In genomic region chr14:85222344-85222743, GRCh38 we compare ENCODE assay signal across 26 cellular contexts.
DNase-seq lines count a peak whose midpoint lies in the region; ATAC-seq, FAIRE-seq and TF ChIP-seq lines count a peak whose summit lies in the region.
"Had no signal": no experiment of that assay in that cellular context is flagged by ENCODE, and none has a peak within 500 bp of the region (broad histone marks: within the 10 kb centered on the region; RNA-seq: fewer than 3 reads in every experiment).

No MANE protein-coding gene starts in this region.

- no peak for TF ChIP-seq EP300 in H1 (IDR thresholded peaks at IDR 0.05; ENCODE audit: borderline replicate concordance in 1 of 2, low read depth in 2 of 2, low read length in 2 of 2)

- no peak overlapping the region for H3K56ac ChIP-seq in H1 (replicated peaks; ENCODE audit: insufficient read length, low read depth, low read length)

- no peak overlapping the region for H2BK120ac ChIP-seq in H1 (replicated peaks; ENCODE audit: low read depth, low read length)

- no peaks in the 10 kb centered on the region for H3K79me1 ChIP-seq in H1 (ENCODE audit: low read depth, low read length)

- H3K14ac ChIP-seq in H1 (ENCODE audit: insufficient read length): no peak overlapping the region

- H4K20me1 ChIP-seq in GM23338 (replicated peaks; ENCODE audit: insufficient read depth) (no peaks in the 10 kb centered on the region), H1 (replicated peaks in 1 of 2; ENCODE audit: control insufficient read depth in 1 of 2, insufficient read depth in 2 of 2, low read length in 2 of 2) (no peaks in the 10 kb centered on the region)
- H4K20me1 ChIP-seq: BLaER1 treated with 17β-estradiol and CSF1 and Interleukin-3, amounts not matched to agents 10 nM and 100 nM had no signal

- H4K5ac ChIP-seq in H1 (ENCODE audit: insufficient read length, low read depth, low read length): no peak overlapping the region

- H3K36me3 Mint-ChIP-seq in GM23338 (ENCODE audit: low read depth) (no peaks in the 10 kb centered on the region; the same call in 2 of the 3 replicates), CD14-positive monocyte (no peaks in the 10 kb centered on the region), type B pancreatic cell (no peaks in the 10 kb centered on the region)
- H3K36me3 Mint-ChIP-seq: CD4-positive, alpha-beta memory T cell; CD4-positive, CD25-positive, alpha-beta regulatory T cell; CD8-positive, alpha-beta memory T cell had no signal

- H3K9me3 ChIP-seq in HUES48 (ENCODE audit: control insufficient read depth, insufficient read depth, low read length) (no peaks in the 10 kb centered on the region), H1 (ENCODE audit: insufficient read depth in 2 of 2, low read depth in 1 of 2, low read length in 1 of 2) (no peaks in the 10 kb centered on the region), colonic mucosa (no peaks in the 10 kb centered on the region)
- H3K9me3 ChIP-seq: A549; BLaER1 treated with 17β-estradiol and CSF1 and Interleukin-3, amounts not matched to agents 10 nM and 100 nM had no signal

- TF ChIP-seq CTCF in GM23338 (conservative IDR thresholded peaks at IDR 0.05; ENCODE audit: low read depth in 2 of 2) (no peak), H1 (IDR thresholded peaks at IDR 0.05; ENCODE audit: control extremely low read depth in 1 of 3, insufficient read depth in 1 of 3, low read depth in 1 of 3, low read length in 3 of 3) (no peak), CD14-positive monocyte (IDR thresholded peaks at IDR 0.05) (no peak), type B pancreatic cell (conservative IDR thresholded peaks at IDR 0.05) (no peak), colonic mucosa (IDR thresholded peaks at IDR 0.05) (no peak)

- 11% methylated on average over 1 of the region's 1 CpG; no CpG with 5 or more reads in 1 of the 2 experiments for WGBS in H1 (ENCODE audit: extremely low coverage in 1 of 2, insufficient coverage in 1 of 2, insufficient read length in 1 of 2, insufficient replicate concordance in 2 of 2, low coverage in 1 of 2, low lambda C conversion rate in 2 of 2, missing lambda C conversion rate in 1 of 2), 2 experiments

- H2BK15ac ChIP-seq in H1 (ENCODE audit: low read length): no peak overlapping the region

- H3K27me3 Mint-ChIP-seq in GM23338 (ENCODE audit: insufficient read depth, low read depth, poor library complexity) (peaks cover 3% of the 10 kb centered on the region), CD14-positive monocyte (ENCODE audit: low read depth in 3 of 3) (peaks cover 0 to 2% (median 0%) of the 10 kb centered on the region in 3 donors), type B pancreatic cell (no peaks in the 10 kb centered on the region)
- H3K27me3 Mint-ChIP-seq: B cell; CD4-positive, alpha-beta memory T cell; CD4-positive, CD25-positive, alpha-beta regulatory T cell; CD8-positive, alpha-beta memory T cell had no signal

- H3K23ac ChIP-seq in H1 (ENCODE audit: insufficient read length): no peak overlapping the region

- 0 out of 2 replicates have a peak, but pooled peaks cover 6% of the 10 kb centered on the region for H3K9me2 ChIP-seq in GM23338 (ENCODE audit: insufficient read depth)

- FAIRE-seq in H1 (lab: Jason Lieb, UNC): no peak
- FAIRE-seq: A549, GM12878, GM12892, GM18507 had no signal

- CTCF ChIA-PET in H1 (lab: Charles Lee; ENCODE audit: partially characterized antibody): interaction anchor here (1.6 kb wide), 1 partner anchor 27 kb away, joined by 4 read pairs; no protein-coding TSS in a partner anchor

- H3K27me3 ChIP-seq in GM23338 (ENCODE audit: insufficient read depth) (no peaks in the 10 kb centered on the region), HUES48 (ENCODE audit: control insufficient read depth, insufficient read depth, low read length) (no peaks in the 10 kb centered on the region), H1 (replicated peaks in 1 of 4; ENCODE audit: control insufficient read depth in 3 of 4, extremely low read depth in 1 of 4, insufficient read depth in 3 of 4, low read length in 3 of 4) (no peaks in the 10 kb centered on the region; a peak in 1 of 7 replicates), colonic mucosa (no peaks in the 10 kb centered on the region)
- H3K27me3 ChIP-seq: BLaER1 treated with 17β-estradiol and CSF1 and Interleukin-3, amounts not matched to agents 10 nM and 100 nM had no signal

- intact Hi-C loops in CD14-positive monocyte (cut with micrococcal nuclease): no loop called here
- intact Hi-C loops in colonic mucosa (cut with DNase I): no loop called here

- H3K9ac ChIP-seq in HUES48 (ENCODE audit: low read depth, low read length): no peak overlapping the region
- H3K9ac ChIP-seq in H1 (replicated peaks in 1 of 4; ENCODE audit: extremely low read depth in 1 of 4, low read depth in 3 of 4, low read length in 3 of 4): no peak overlapping the region
- H3K9ac ChIP-seq in colonic mucosa (ENCODE audit: low read depth in 2 of 2, low read length in 2 of 2): no peak overlapping the region
- H3K9ac ChIP-seq: BLaER1 treated with 17β-estradiol and CSF1 and Interleukin-3, amounts not matched to agents 10 nM and 100 nM had no signal

- no peak overlapping the region for H2BK12ac ChIP-seq in H1 (ENCODE audit: low read depth, low read length)

- no peak for TF ChIP-seq RAD21 in H1 (IDR thresholded peaks at IDR 0.05 in 1 of 2, conservative IDR thresholded peaks at IDR 0.05 in 1 of 2; ENCODE audit: low read depth in 2 of 2, low read length in 2 of 2)

- DNase-seq in GM23338 (ENCODE audit: low spot score) (no peak), NCI-H69 (lab: John Stamatoyannopoulos, UW) (peak; percentile 38), H1 (ENCODE audit: low read depth in 1 of 2, low spot score in 2 of 2) (no peak), CD14-positive monocyte (ENCODE audit: low spot score) (no peak), type B pancreatic cell (ENCODE audit: extremely low spot score, unreplicated experiment) (no peak), colonic mucosa (no peak), NCI-H524 treated with DMSO at 0.1 percent for 48 hours (lab: John Stamatoyannopoulos, UW) (no peak)
- DNase-seq: AML-193; CD4-positive, alpha-beta memory T cell; CD4-positive, CD25-positive, alpha-beta regulatory T cell; CD8-positive, alpha-beta memory T cell; COR-L47; DMS 273 treated with DMSO at 0.1 percent for 48 hours; DMS79; DND-41; EL; GDM1 had no signal

- ATAC-seq in GM23338: peak; percentile 75
- ATAC-seq: A549, GM12878 had no signal

- no peaks in the 10 kb centered on the region for H3F3A ChIP-seq in GM23338 (replicated peaks; ENCODE audit: low read depth)

- H3K79me2 ChIP-seq in GM23338 (replicated peaks; ENCODE audit: insufficient read depth) (no peaks in the 10 kb centered on the region), H1 (ENCODE audit: control insufficient read depth in 1 of 2, insufficient read depth in 2 of 2, low read length in 2 of 2) (no peaks in the 10 kb centered on the region)

- no peak overlapping the region for H3K27ac Mint-ChIP-seq in GM23338
- no peak overlapping the region for H3K27ac Mint-ChIP-seq in CD14-positive monocyte
- no peak overlapping the region for H3K27ac Mint-ChIP-seq in type B pancreatic cell
- H3K27ac Mint-ChIP-seq: B cell; CD4-positive, alpha-beta memory T cell; CD4-positive, CD25-positive, alpha-beta regulatory T cell; CD8-positive, alpha-beta memory T cell had no signal

- H3K27ac ChIP-seq in GM23338 (ENCODE audit: low read depth): no peak overlapping the region
- peak overlapping the region; percentile 83 for H3K27ac ChIP-seq in HUES48 (ENCODE audit: low read depth, low read length)
- H3K27ac ChIP-seq in H1 (ENCODE audit: low read depth, low read length): no peak overlapping the region
- H3K27ac ChIP-seq in colonic mucosa: no peak overlapping the region
- H3K27ac ChIP-seq: 22Rv1; A549; BLaER1 treated with 17β-estradiol and CSF1 and Interleukin-3, amounts not matched to agents 10 nM and 100 nM; C4-2B had no signal

- no peak overlapping the region for H2BK20ac ChIP-seq in H1 (ENCODE audit: low read length)

- no peaks in the 10 kb centered on the region for H3K36me3 ChIP-seq in GM23338 (ENCODE audit: insufficient read depth)
- no peaks in the 10 kb centered on the region for H3K36me3 ChIP-seq in HUES48 (ENCODE audit: control insufficient read depth, insufficient read depth, low read length)
- H3K36me3 ChIP-seq in H1 (ENCODE audit: control insufficient read depth in 2 of 4, insufficient read depth in 4 of 4, low read length in 3 of 4): no peaks in the 10 kb centered on the region
- no peaks in the 10 kb centered on the region for H3K36me3 ChIP-seq in colonic mucosa
- H3K36me3 ChIP-seq: BLaER1 treated with 17β-estradiol and CSF1 and Interleukin-3, amounts not matched to agents 10 nM and 100 nM had no signal

- H2AFZ ChIP-seq in GM23338: no peak overlapping the region
- H2AFZ ChIP-seq in H1 (ENCODE audit: low read length): no peak overlapping the region

- TF ChIP-seq POLR2A in H1 (IDR thresholded peaks at IDR 0.05; ENCODE audit: control extremely low read depth in 1 of 2, low read depth in 2 of 2, low read length in 2 of 2): no peak

- H3K9me3 Mint-ChIP-seq in GM23338 (no peaks in the 10 kb centered on the region; the same call in 2 of the 3 replicates), CD14-positive monocyte (peaks cover 2 to 9% (median 5%) of the 10 kb centered on the region in 7 donors), type B pancreatic cell (peaks cover 6% of the 10 kb centered on the region)

- H2BK5ac ChIP-seq in H1 (ENCODE audit: low read depth, low read length): no peak overlapping the region

- POLR2A ChIA-PET in H1 (lab: Charles Lee; ENCODE audit: partially characterized antibody): no interaction called here

- H3K4me2 ChIP-seq in GM23338 (peak overlapping the region; percentile 33; the same call in 1 of the 2 replicates), H1 (ENCODE audit: insufficient read depth in 1 of 2, low read depth in 2 of 2, low read length in 2 of 2) (peak overlapping the region; percentile 26 to 36; a peak in 3 of 4 replicates)
- H3K4me2 ChIP-seq: A549; BLaER1 treated with 17β-estradiol and CSF1 and Interleukin-3, amounts not matched to agents 10 nM and 100 nM had no signal

- no peak overlapping the region for H4K8ac ChIP-seq in H1 (ENCODE audit: extremely low read depth, insufficient read depth, low read length)

- H3K18ac ChIP-seq in H1 (ENCODE audit: extremely low read depth, low read length): no peak overlapping the region

- no peak overlapping the region for H2AK5ac ChIP-seq in H1 (ENCODE audit: low read depth, low read length)

- H3K23me2 ChIP-seq in H1 (ENCODE audit: low read depth, low read length): no peaks in the 10 kb centered on the region

- H3K4me3 Mint-ChIP-seq in GM23338 (no peak overlapping the region), CD14-positive monocyte (no peak overlapping the region), type B pancreatic cell (no peak overlapping the region)
- H3K4me3 Mint-ChIP-seq: B cell; CD4-positive, alpha-beta memory T cell; CD4-positive, CD25-positive, alpha-beta regulatory T cell; CD8-positive, alpha-beta memory T cell had no signal

- H3K4me1 ChIP-seq in GM23338 (ENCODE audit: insufficient read depth) (peaks cover 37% of the 10 kb centered on the region), HUES48 (ENCODE audit: control insufficient read depth, insufficient read depth, low read length) (peaks cover 38% of the 10 kb centered on the region), H1 (replicated peaks in 1 of 4; ENCODE audit: control insufficient read depth in 3 of 4, insufficient read depth in 4 of 4, low read length in 3 of 4) (peaks cover 0 to 20% (median 7%) of the 10 kb centered on the region in 4 experiments; a peak in 5 of 7 replicates), colonic mucosa (no peaks in the 10 kb centered on the region)
- H3K4me1 ChIP-seq: BLaER1 treated with 17β-estradiol and CSF1 and Interleukin-3, amounts not matched to agents 10 nM and 100 nM had no signal

- H3K4me1 Mint-ChIP-seq in GM23338 (peaks cover 26% of the 10 kb centered on the region), CD14-positive monocyte (no peaks in the 10 kb centered on the region), type B pancreatic cell (ENCODE audit: unreplicated experiment) (peaks cover 4% of the 10 kb centered on the region)
- H3K4me1 Mint-ChIP-seq: B cell; CD4-positive, alpha-beta memory T cell; CD4-positive, CD25-positive, alpha-beta regulatory T cell; CD8-positive, alpha-beta memory T cell had no signal

- H3K4ac ChIP-seq in H1 (replicated peaks; ENCODE audit: insufficient read length, low read depth, low read length): no peak overlapping the region

- H3K4me3 ChIP-seq in GM23338 (no peak overlapping the region), HUES48 (ENCODE audit: low read depth, low read length) (no peak overlapping the region), H1 (ENCODE audit: extremely low read depth in 1 of 4, insufficient read depth in 2 of 4, low read depth in 3 of 4, low read length in 4 of 4) (0 out of 8 replicates have a peak overlapping the region, but pooled peaks of 1 of the 4 experiments have one; percentile 2), colonic mucosa (no peak overlapping the region)
- H3K4me3 ChIP-seq: A549; BLaER1 treated with 17β-estradiol and CSF1 and Interleukin-3, amounts not matched to agents 10 nM and 100 nM; GM12878 had no signal

- H4K91ac ChIP-seq in H1 (replicated peaks; ENCODE audit: insufficient read length, low read length): no peak overlapping the region
